Comparison of ENCODE assay signal across 13 cellular contexts in the genomic region with DNA sequence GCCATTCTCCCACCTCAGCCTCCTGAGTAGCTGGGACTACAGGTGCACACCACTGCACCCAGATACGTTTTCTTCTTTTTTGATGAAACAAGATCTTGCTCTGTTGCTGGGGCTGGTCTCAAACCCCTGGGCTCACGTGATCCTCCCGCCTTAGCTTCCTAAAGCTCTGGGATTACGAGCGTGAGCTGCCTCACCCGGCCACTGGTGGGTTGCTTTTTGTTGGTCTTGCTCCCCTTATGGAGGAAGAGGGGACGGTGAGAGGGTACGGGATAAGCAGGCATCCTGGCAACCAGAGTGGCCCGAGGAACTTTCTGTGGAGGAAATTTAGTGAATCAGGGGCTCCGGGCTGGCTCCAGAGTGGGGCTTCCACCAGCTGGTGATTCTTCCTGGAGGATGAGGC.
"Had no signal": no experiment of that assay in that cellular context is flagged by ENCODE, and none has a peak within 500 bp of the region (broad histone marks: within the 10 kb centered on the region; RNA-seq: fewer than 3 reads in every experiment).

No MANE protein-coding gene starts in this region.

- H3K9me3 ChIP-seq: gastrocnemius medialis, mucosa of descending colon, neutrophil had no signal

- H3K27ac ChIP-seq: gastrocnemius medialis, neutrophil, SJSA1 had no signal

- H3K4me3 ChIP-seq: gastrocnemius medialis, mucosa of descending colon, SJSA1 had no signal

- ATAC-seq: gastrocnemius medialis; left colon; mucosa of descending colon; naive thymus-derived CD8-positive, alpha-beta T cell had no signal

- H3K27me3 Mint-ChIP-seq: activated naive CD8-positive, alpha-beta T cell; central memory CD8-positive, alpha-beta T cell; naive thymus-derived CD8-positive, alpha-beta T cell; stimulated activated naive CD8-positive, alpha-beta T cell treated with anti-CD3 and anti-CD28 coated beads, Interleukin-15, Interleukin-2, amounts not matched to agents 100 ng/mL and 50 ng/mL, for 24 hours had no signal

- H3K4me1 ChIP-seq: gastrocnemius medialis, SJSA1 had no signal

- H3K36me3 ChIP-seq: SJSA1 had no signal

- H3K4me3 Mint-ChIP-seq: activated naive CD8-positive, alpha-beta T cell; brain; central memory CD8-positive, alpha-beta T cell; stimulated activated naive CD8-positive, alpha-beta T cell treated with anti-CD3 and anti-CD28 coated beads, Interleukin-15, Interleukin-2, amounts not matched to agents 100 ng/mL and 50 ng/mL, for 24 hours; T-helper 2 cell treated with Interferon-gamma antibody and Interleukin-4, amounts not matched to agents 5 μg/mL and 100 μg/mL, for 36 hours had no signal

- H3K27ac Mint-ChIP-seq: activated naive CD8-positive, alpha-beta T cell; brain; stimulated activated naive CD8-positive, alpha-beta T cell treated with anti-CD3 and anti-CD28 coated beads, Interleukin-15, Interleukin-2, amounts not matched to agents 100 ng/mL and 50 ng/mL, for 24 hours; T-helper 2 cell treated with Interferon-gamma antibody and Interleukin-4, amounts not matched to agents 5 μg/mL and 100 μg/mL, for 36 hours had no signal

- DNase-seq: effector CD8-positive, alpha-beta T cell; naive thymus-derived CD8-positive, alpha-beta T cell; small intestine had no signal

- H3K27me3 ChIP-seq: gastrocnemius medialis, neutrophil, SJSA1 had no signal
